ENCODE assay signal across 8 cellular contexts in the genomic region with DNA sequence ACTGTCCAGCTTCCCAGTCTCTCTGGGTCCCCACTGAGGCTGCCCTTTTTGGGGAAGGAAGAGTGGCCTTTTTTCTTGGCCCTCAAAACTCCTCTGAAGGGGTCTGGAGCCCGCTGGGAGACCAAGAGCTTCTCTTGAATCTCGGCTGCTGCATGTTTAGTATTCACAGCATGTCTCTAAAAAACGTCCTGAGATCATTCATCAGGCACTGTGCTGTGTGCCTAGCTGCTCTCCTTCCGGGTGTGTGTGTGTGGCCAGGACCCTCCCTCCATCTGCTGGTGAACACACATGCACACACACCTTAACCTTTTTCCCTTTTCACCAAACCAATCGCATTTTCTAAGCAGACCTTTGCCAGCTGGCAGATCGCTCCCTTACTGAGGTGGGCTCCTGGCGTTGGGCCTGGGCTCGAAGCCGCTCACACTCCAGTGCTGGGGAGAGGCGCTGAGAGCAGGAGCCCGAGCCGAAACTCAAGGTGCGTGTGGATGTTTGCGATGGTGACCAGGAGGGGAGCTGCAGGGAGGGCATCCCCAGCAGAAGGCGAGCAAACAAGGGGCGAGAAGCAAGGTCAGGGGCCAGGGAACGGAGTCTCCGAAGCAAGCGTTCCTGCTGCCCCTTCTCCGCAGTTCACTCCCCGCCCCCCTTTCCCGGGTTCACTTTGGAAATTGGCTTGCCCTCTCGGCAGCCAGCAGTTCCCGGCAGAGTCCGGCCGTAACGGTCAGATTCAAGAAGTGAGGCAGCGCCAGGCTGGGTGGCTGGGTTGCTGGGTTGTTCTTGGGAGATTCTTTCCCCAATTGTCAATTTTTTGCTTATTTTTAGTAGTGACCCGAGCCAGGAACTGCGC. TPM values are rescaled to one million over a fixed set of nuclear protein-coding genes. Genes with fewer than 3 reads are reported as not detected.
DNase-seq lines count a peak whose midpoint lies in the region; ATAC-seq, FAIRE-seq and TF ChIP-seq lines count a peak whose summit lies in the region.

No MANE protein-coding gene starts in this region.

- H3K4me1 ChIP-seq in astrocyte (ENCODE audit: insufficient read depth, low read length) (no peaks in the 10 kb centered on the region), vagina (no peaks in the 10 kb centered on the region)

- H3K36me3 ChIP-seq in astrocyte (ENCODE audit: insufficient read depth, low read length) (no peaks in the 10 kb centered on the region), vagina (no peaks in the 10 kb centered on the region)

- in situ Hi-C loops in Caki2 (cut with HindIII; ENCODE audit: low pct_unique_long_range_greater_than_20kb, low sequenced_read_pairs), result no loop called here

- H3K36me3 Mint-ChIP-seq in IgD-negative memory B cell, result no peaks in the 10 kb centered on the region
- H3K36me3 Mint-ChIP-seq in astrocyte (ENCODE audit: low read depth, unreplicated experiment), result no peaks in the 10 kb centered on the region

- H3K4me3 ChIP-seq in astrocyte (ENCODE audit: insufficient read depth, low read depth, low read length) (peak overlapping the region; percentile 50), vagina (peak overlapping the region; percentile 36 to 42)

- H3K4me1 Mint-ChIP-seq in IgD-negative memory B cell, result peaks cover 6 to 12% (median 11%) of the 10 kb centered on the region in 3 donors
- peaks cover 6% of the 10 kb centered on the region for H3K4me1 Mint-ChIP-seq in astrocyte (ENCODE audit: low read depth, unreplicated experiment)

- no peak overlapping the region for H3K9ac ChIP-seq in astrocyte (ENCODE audit: low read length)

- TF ChIP-seq POLR2A in vagina (IDR thresholded peaks at IDR 0.05) (no peak), erythroblast (IDR thresholded peaks at IDR 0.05; ENCODE audit: low read length) (no peak)

- DNase-seq in Caki2 (ENCODE audit: low read depth), result peak; percentile 30
- no peak for DNase-seq in astrocyte (ENCODE audit: low read depth)
- peak; percentile 3 for DNase-seq in medulla oblongata (ENCODE audit: extremely low spot score)
- DNase-seq in vagina (ENCODE audit: extremely low spot score in 2 of 2), result no peak
- no peak for DNase-seq in effector CD4-positive, alpha-beta T cell
- no peak for DNase-seq in erythroblast (lab: John Stamatoyannopoulos, UW)

- H3K9me3 ChIP-seq in astrocyte (ENCODE audit: insufficient read depth, low read depth, low read length) (no peaks in the 10 kb centered on the region), vagina (no peaks in the 10 kb centered on the region)

- H3K27me3 ChIP-seq in astrocyte (ENCODE audit: insufficient read depth, low read length) (peaks cover 3% of the 10 kb centered on the region), vagina (no peaks in the 10 kb centered on the region)

- peaks cover 33% of the 10 kb centered on the region for H3K27me3 Mint-ChIP-seq in IgD-negative memory B cell
- H3K27me3 Mint-ChIP-seq in astrocyte (ENCODE audit: low read depth, unreplicated experiment), result peaks cover 16% of the 10 kb centered on the region

- peak overlapping the region; percentile 83 for H3K4me2 ChIP-seq in astrocyte (ENCODE audit: low read length)

- H4K20me1 ChIP-seq in astrocyte (ENCODE audit: insufficient read depth, low read length), result no peaks in the 10 kb centered on the region

- H3K9me3 Mint-ChIP-seq in IgD-negative memory B cell, result no peaks in the 10 kb centered on the region
- no peaks in the 10 kb centered on the region for H3K9me3 Mint-ChIP-seq in astrocyte (ENCODE audit: unreplicated experiment)

- H3K4me3 Mint-ChIP-seq in IgD-negative memory B cell, result peak overlapping the region; percentile 48 to 87 (median 77)
- H3K4me3 Mint-ChIP-seq in astrocyte (ENCODE audit: unreplicated experiment), result peak overlapping the region; percentile 82

- ATAC-seq in GM19395 (IDR thresholded peaks at IDR 0.05; ENCODE audit: unreplicated experiment), result no peak

- peak overlapping the region; percentile 41 for H2AFZ ChIP-seq in astrocyte (ENCODE audit: low read depth, low read length)

- intact Hi-C loops in vagina (cut with DNase I), result no loop called here

- H3K27ac ChIP-seq in astrocyte (ENCODE audit: low read depth, low read length) (no peak overlapping the region), vagina (no peak overlapping the region)

- no peak for TF ChIP-seq CTCF in astrocyte (IDR thresholded peaks at IDR 0.05; ENCODE audit: insufficient read depth, low read depth, low read length)
- TF ChIP-seq CTCF in vagina (IDR thresholded peaks at IDR 0.05), result no peak

- H3K27ac Mint-ChIP-seq in IgD-negative memory B cell (no peak overlapping the region), astrocyte (ENCODE audit: unreplicated experiment) (no peak overlapping the region)

- no peak for FAIRE-seq in astrocyte (lab: Jason Lieb, UNC)

- no peaks in the 10 kb centered on the region for H3K79me2 ChIP-seq in astrocyte (ENCODE audit: insufficient read depth, low read length)

RNA-seq across cellular contexts. Expression of gene FRMPD3, which starts 0.6 kb away (rescaled TPM):
- 0.03 and 0.54 TPM in 2 replicates for total RNA-seq in Caki2 (2014; rRNA removed; shearing (Covaris generic); ENCODE audit: low replicate concordance)
- polyA plus RNA-seq in IgD-negative memory B cell, result not detected
- total RNA-seq in astrocyte, result 2.3 and 2.8 TPM in 2 replicates
- total RNA-seq in vagina, result 0.74 TPM

Comparison
In these comparisons a context has a peak if more than half of its experiments do, and no peak if none do; other contexts are left out.
1. DNase-seq: peak in Caki2 (single experiment) and medulla oblongata (single experiment); none in astrocyte (single experiment), vagina (0 of 2), effector CD4-positive, alpha-beta T cell (single experiment) and erythroblast (0 of 2).